11 cellular contexts compared by ENCODE assay signal in genomic region chr17:61520897-61521296, GRCh38.
"Had no signal": no experiment of that assay in that cellular context is flagged by ENCODE, and none has a peak within 500 bp of the region (broad histone marks: within the 10 kb centered on the region; RNA-seq: fewer than 3 reads in every experiment).

No MANE protein-coding gene starts in this region.

- H3K9me3 ChIP-seq: HAP-1 had no signal

- H3K4me3 ChIP-seq: GM23248, GM23338, HAP-1 had no signal

- H3K27ac ChIP-seq: GM23248 had no signal

- H2AFZ ChIP-seq: GM23248, GM23338 had no signal

- FAIRE-seq: H1, H54 had no signal

- H3K9me3 Mint-ChIP-seq: GM23338, H9, HFFc6 had no signal

- H3K4me2 ChIP-seq: GM23338 had no signal

- H3K36me3 ChIP-seq: HAP-1 had no signal

- ATAC-seq: GM23338, HCT116 had no signal

- DNase-seq: GM23248, GOT3, H7, H9, HCEC 1CT, HFFc6 had no signal

- H3K4me1 Mint-ChIP-seq: GM23338, H9 had no signal

- H3K27ac Mint-ChIP-seq: GM23338, H9, HFFc6 had no signal

- H3K9ac ChIP-seq: GM23248 had no signal

- H3K4me3 Mint-ChIP-seq: GM23338, H9, HFFc6 had no signal

- H3K4me1 ChIP-seq: HAP-1 had no signal
